In the genomic region with DNA sequence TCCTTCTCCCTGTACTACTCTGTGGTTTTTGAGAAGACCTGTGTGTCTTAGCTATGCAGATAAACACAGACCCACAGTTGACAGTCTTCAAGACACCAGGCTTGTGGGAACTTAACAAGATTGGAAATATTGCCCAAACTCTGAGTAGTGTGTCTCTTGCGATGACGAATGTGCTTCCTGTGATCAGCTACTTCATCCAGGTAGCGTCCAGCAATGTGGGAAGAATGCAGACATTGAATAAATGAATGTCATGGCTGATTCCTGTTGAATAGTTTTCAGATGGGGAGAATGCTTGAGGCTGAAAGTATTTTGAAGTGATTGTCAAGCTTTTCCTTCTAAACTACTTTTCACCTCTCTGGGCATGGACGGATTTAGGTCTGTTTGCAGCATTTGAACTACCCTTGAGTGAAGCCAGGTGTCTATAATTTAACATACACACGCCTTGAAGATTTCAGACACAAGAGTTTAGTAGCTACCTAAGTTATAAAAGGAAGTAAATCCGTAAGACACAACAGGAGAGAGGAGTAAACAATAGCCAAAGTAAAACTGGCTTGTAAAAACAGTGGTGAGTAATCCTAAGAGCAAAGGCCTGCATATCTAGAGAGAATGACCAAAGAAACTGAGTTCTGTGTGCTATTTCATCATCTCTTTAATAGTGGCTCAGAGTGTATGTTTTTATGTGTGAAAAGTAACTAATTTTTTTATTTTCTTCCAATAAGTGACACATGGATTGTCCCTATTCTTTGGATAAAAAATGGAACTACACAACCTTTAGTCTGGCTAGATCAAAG, we compare ENCODE assay signal across 1 cellular context.
TF ChIP-seq lines count a peak whose summit lies in the region.

No MANE protein-coding gene starts in this region.

TF ChIP-seq in K562, 482 proteins besides CTCF, POLR2A, EP300 and RAD21 (continued from another document):
- no peak for TF ChIP-seq CEBPG (CRISPR knock-in tag; IDR thresholded peaks at IDR 0.05)
- peak in 1 of 2 experiments; percentile 54; a peak in 2 of 4 replicates for TF ChIP-seq CEBPG (tag; conservative IDR thresholded peaks at IDR 0.05 in 1 of 2, IDR thresholded peaks at IDR 0.05 in 1 of 2)
- TF ChIP-seq, protein P1, sequence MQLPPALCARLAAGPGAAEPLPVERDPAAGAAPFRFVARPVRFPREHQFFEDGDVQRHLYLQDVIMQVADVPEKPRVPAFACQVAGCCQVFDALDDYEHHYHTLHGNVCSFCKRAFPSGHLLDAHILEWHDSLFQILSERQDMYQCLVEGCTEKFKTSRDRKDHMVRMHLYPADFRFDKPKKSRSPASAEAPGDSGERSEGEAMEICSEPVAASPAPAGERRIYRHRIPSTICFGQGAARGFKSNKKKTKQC (CRISPR knock-in tag; IDR thresholded peaks at IDR 0.05), result no peak
- TF ChIP-seq BACH1 (tag; IDR thresholded peaks at IDR 0.05), result no peak
- TF ChIP-seq, protein P2, sequence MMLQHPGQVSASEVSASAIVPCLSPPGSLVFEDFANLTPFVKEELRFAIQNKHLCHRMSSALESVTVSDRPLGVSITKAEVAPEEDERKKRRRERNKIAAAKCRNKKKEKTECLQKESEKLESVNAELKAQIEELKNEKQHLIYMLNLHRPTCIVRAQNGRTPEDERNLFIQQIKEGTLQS (IDR thresholded peaks at IDR 0.05), result peak; percentile 68
- TF ChIP-seq, protein P2 (CRISPR knock-in tag; conservative IDR thresholded peaks at IDR 0.05), result no peak
- no peak for TF ChIP-seq MCM3 (IDR thresholded peaks at IDR 0.05)
